ENCODE assay signal across 1 cellular context in genomic region chrX:155819525-155819924, GRCh38.
TF ChIP-seq lines count a peak whose summit lies in the region.

No MANE protein-coding gene starts in this region.

TF ChIP-seq in A549, 52 proteins besides CTCF, POLR2A, EP300 and RAD21 (continued from another document):
- TF ChIP-seq HMGXB4 (CRISPR knock-in tag; IDR thresholded peaks at IDR 0.05; ENCODE audit: borderline replicate concordance) (no peak), USF2 (IDR thresholded peaks at IDR 0.05) (no peak), NPAS2 (CRISPR knock-in tag; IDR thresholded peaks at IDR 0.05; ENCODE audit: borderline replicate concordance) (no peak), PBX3 (IDR thresholded peaks at IDR 0.05) (no peak), HOXA7 (CRISPR knock-in tag; IDR thresholded peaks at IDR 0.05) (no peak), ZNF302 (CRISPR knock-in tag; IDR thresholded peaks at IDR 0.05) (no peak), EHF (CRISPR knock-in tag; IDR thresholded peaks at IDR 0.05) (no peak)
- TF ChIP-seq, protein P1, sequence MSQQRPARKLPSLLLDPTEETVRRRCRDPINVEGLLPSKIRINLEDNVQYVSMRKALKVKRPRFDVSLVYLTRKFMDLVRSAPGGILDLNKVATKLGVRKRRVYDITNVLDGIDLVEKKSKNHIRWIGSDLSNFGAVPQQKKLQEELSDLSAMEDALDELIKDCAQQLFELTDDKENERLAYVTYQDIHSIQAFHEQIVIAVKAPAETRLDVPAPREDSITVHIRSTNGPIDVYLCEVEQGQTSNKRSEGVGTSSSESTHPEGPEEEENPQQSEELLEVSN (IDR thresholded peaks at IDR 0.05; ENCODE audit: borderline replicate concordance, low read depth), result no peak
